ENCODE assay signal across 8 cellular contexts in the genomic region with DNA sequence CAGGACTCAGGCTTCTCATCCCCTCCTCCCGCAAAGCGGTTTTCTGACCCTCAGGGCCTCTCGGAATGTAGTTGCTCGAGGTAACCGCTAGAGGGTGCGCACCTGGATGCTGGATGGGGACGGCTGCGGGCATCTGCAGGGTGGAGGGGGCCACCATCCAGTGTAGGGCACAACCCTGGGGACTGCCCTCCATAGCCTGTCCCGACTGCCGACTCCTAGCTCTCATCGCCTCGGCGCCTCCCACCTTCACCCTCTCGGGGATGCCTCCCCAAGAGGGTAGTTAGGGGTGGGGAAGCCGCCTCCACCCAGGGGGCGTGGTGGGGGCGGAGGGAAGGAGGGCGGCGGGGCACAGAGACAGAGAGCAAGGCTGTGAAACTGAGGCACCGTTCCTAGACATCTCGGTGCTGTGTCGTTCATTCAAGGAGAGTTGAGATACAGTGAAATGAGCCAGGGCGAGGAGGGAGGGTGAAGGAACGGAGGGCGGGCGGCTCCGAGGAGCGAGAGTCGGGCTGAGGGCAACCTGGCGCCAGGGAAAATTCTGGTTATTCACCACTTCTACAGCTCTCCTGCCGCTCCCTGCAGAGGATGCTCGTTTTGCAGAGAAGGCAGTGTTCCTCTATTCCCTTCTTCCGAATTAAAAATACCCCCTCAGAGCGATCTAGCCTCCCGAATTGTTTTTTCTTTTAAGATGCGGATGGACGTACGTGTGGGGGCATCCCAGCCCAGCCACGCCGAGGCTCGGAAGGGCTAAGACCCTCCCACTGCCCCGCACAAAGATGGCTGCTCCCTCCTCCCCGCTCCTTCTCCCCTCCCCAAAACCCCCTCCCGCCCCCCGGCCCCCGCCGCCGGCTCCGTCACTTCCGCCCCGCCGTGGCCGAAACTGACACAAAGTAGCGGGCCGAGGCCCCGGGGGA. TPM values are rescaled to one million over a fixed set of nuclear protein-coding genes. Genes with fewer than 3 reads are reported as not detected.
DNase-seq lines count a peak whose midpoint lies in the region; ATAC-seq and TF ChIP-seq lines count a peak whose summit lies in the region.

A gene with protein sequence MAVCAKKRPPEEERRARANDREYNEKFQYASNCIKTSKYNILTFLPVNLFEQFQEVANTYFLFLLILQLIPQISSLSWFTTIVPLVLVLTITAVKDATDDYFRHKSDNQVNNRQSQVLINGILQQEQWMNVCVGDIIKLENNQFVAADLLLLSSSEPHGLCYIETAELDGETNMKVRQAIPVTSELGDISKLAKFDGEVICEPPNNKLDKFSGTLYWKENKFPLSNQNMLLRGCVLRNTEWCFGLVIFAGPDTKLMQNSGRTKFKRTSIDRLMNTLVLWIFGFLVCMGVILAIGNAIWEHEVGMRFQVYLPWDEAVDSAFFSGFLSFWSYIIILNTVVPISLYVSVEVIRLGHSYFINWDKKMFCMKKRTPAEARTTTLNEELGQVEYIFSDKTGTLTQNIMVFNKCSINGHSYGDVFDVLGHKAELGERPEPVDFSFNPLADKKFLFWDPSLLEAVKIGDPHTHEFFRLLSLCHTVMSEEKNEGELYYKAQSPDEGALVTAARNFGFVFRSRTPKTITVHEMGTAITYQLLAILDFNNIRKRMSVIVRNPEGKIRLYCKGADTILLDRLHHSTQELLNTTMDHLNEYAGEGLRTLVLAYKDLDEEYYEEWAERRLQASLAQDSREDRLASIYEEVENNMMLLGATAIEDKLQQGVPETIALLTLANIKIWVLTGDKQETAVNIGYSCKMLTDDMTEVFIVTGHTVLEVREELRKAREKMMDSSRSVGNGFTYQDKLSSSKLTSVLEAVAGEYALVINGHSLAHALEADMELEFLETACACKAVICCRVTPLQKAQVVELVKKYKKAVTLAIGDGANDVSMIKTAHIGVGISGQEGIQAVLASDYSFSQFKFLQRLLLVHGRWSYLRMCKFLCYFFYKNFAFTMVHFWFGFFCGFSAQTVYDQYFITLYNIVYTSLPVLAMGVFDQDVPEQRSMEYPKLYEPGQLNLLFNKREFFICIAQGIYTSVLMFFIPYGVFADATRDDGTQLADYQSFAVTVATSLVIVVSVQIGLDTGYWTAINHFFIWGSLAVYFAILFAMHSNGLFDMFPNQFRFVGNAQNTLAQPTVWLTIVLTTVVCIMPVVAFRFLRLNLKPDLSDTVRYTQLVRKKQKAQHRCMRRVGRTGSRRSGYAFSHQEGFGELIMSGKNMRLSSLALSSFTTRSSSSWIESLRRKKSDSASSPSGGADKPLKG (plus strand): TSS at position 857 of the 914 bp plus-strand sequence. CDS start 2,617 bp downstream, outside the sequence.

- peak within 1 kb of the TSS; percentile 98 for H3K4me2 ChIP-seq in MM.1S (ENCODE audit: low read depth, low read length)
- peak within 1 kb of the TSS; percentile 94 for H3K4me2 ChIP-seq in SK-N-SH

- peak; percentile 51 for TF ChIP-seq RAD21 in SK-N-SH (IDR thresholded peaks at IDR 0.05; ENCODE audit: low read length)

- H4K20me1 ChIP-seq in MM.1S (ENCODE audit: insufficient read depth, low read length) (no peaks in the 10 kb centered on the region), SK-N-SH (ENCODE audit: insufficient read depth) (peaks cover 12% of the 10 kb centered on the region)

- POLR2A ChIA-PET in SK-N-SH (lab: Yijun Ruan, JAX) = no interaction called here

- H2AFZ ChIP-seq in MM.1S (ENCODE audit: low read length) (peak within 1 kb of the TSS; percentile 80), SK-N-SH (ENCODE audit: low read depth) (peak within 1 kb of the TSS; percentile 89)

- peak within 1 kb of the TSS; percentile 94 for H3K27ac Mint-ChIP-seq in activated naive CD4-positive, alpha-beta T cell treated with anti-CD3 and anti-CD28 coated beads for 36 hours

- H3K27ac ChIP-seq in MM.1S (ENCODE audit: low read length) = peak within 1 kb of the TSS; percentile 95
- H3K27ac ChIP-seq in SK-N-SH (ENCODE audit: low read depth in 2 of 2, low read length in 1 of 2) = peak within 1 kb of the TSS; percentile 88 to 92

- H3K9me3 ChIP-seq in MM.1S (replicated peaks; ENCODE audit: insufficient read depth, low read length) = no peaks in the 10 kb centered on the region
- no peaks in the 10 kb centered on the region for H3K9me3 ChIP-seq in SK-N-SH

- TF ChIP-seq CTCF in AG09319 (IDR thresholded peaks at IDR 0.05; ENCODE audit: low read depth, low read length) (peak; percentile 91), MM.1S (IDR thresholded peaks at IDR 0.05; ENCODE audit: low read length) (peak; percentile 100), SK-N-SH (IDR thresholded peaks at IDR 0.05) (peak; percentile 96)

- H3K4me1 Mint-ChIP-seq in activated naive CD4-positive, alpha-beta T cell treated with anti-CD3 and anti-CD28 coated beads for 36 hours (ENCODE audit: low read depth) = peaks cover 37% of the 10 kb centered on the region

- H3K36me3 ChIP-seq in MM.1S (replicated peaks; ENCODE audit: insufficient read depth, low read length) (no peaks in the 10 kb centered on the region), SK-N-SH (replicated peaks in 1 of 2; ENCODE audit: control insufficient read depth in 1 of 2, insufficient read depth in 2 of 2, low read length in 1 of 2) (peaks cover 0 to 4% of the 10 kb centered on the region in 2 experiments)

- H3F3A ChIP-seq in MM.1S (ENCODE audit: insufficient read depth, low read length) = peaks cover 36% of the 10 kb centered on the region
- H3F3A ChIP-seq in SK-N-SH (replicated peaks; ENCODE audit: insufficient read depth) = peaks cover 11% of the 10 kb centered on the region

- CTCF ChIA-PET in SK-N-SH (lab: Yijun Ruan, JAX) = interaction anchor here (0.6 to 6.3 kb wide), 22 partner anchors 9 to 825 kb away, joined by 3 to 99 read pairs (median 8); a partner anchor contains a TSS
- CTCF ChIA-PET in activated naive CD4-positive, alpha-beta T cell treated with anti-CD3 and anti-CD28 coated beads for 36 hours (lab: Charles Lee) = interaction anchor here (0.6 to 14.4 kb wide), 15 partner anchors 11 to 671 kb away, joined by 3 to 234 read pairs (median 3); no protein-coding TSS in a partner anchor

- H3K9me3 Mint-ChIP-seq in activated naive CD4-positive, alpha-beta T cell treated with anti-CD3 and anti-CD28 coated beads for 36 hours = no peaks in the 10 kb centered on the region

- intact Hi-C loops in activated naive CD4-positive, alpha-beta T cell treated with anti-CD3 and anti-CD28 coated beads for 36 hours (cut with micrococcal nuclease) = loop anchor here (1.0 to 10.0 kb wide), 7 partner anchors 20 to 680 kb away; a partner anchor contains a TSS

- H3K4me1 ChIP-seq in MM.1S (ENCODE audit: low read length) (peaks cover 24% of the 10 kb centered on the region), SK-N-SH (ENCODE audit: control insufficient read depth in 1 of 2, insufficient read depth in 2 of 2, low read depth in 1 of 2, low read length in 1 of 2) (peaks cover 21 to 43% of the 10 kb centered on the region in 2 experiments; a peak in 3 of 4 replicates)

- no peak for DNase-seq in AG09319 (ENCODE audit: extremely low read depth, low read depth)
- DNase-seq in MM.1S = peak; percentile 93
- peak; percentile 92 for DNase-seq in SK-N-SH
- DNase-seq in activated naive CD4-positive, alpha-beta T cell treated with anti-CD3 and anti-CD28 coated beads for 36 hours = peak; percentile 90
- DNase-seq in germinal center (ENCODE audit: low spot score) = peak; percentile 88
- DNase-seq in nucleus accumbens (lab: John Stamatoyannopoulos, UW) = peak in 53 of 56 donors; percentile 24 to 84 (median 61)
- peak; percentile 85 for DNase-seq in superior temporal gyrus (ENCODE audit: extremely low spot score)

- under 1% methylated on average over 45 of the region's 56 CpGs for WGBS in SK-N-SH (ENCODE audit: low lambda C conversion rate)

- H3K36me3 Mint-ChIP-seq in activated naive CD4-positive, alpha-beta T cell treated with anti-CD3 and anti-CD28 coated beads for 36 hours (ENCODE audit: low read depth) = peaks cover 3% of the 10 kb centered on the region

- H3K27me3 ChIP-seq in MM.1S (replicated peaks; ENCODE audit: insufficient read depth, low read length) (no peaks in the 10 kb centered on the region), SK-N-SH (ENCODE audit: insufficient read depth) (no peaks in the 10 kb centered on the region; the same call in 1 of the 2 replicates)

- peak within 1 kb of the TSS; percentile 98 for H3K4me3 Mint-ChIP-seq in activated naive CD4-positive, alpha-beta T cell treated with anti-CD3 and anti-CD28 coated beads for 36 hours

- no peaks in the 10 kb centered on the region for H3K27me3 Mint-ChIP-seq in activated naive CD4-positive, alpha-beta T cell treated with anti-CD3 and anti-CD28 coated beads for 36 hours (ENCODE audit: low read depth)

- H3K9me2 ChIP-seq in MM.1S (replicated peaks; ENCODE audit: insufficient read depth, low read length) (no peaks in the 10 kb centered on the region), SK-N-SH (no peaks in the 10 kb centered on the region)

- peaks cover 38% of the 10 kb centered on the region for H3K79me2 ChIP-seq in MM.1S (ENCODE audit: low read length)
- peaks cover 38% of the 10 kb centered on the region for H3K79me2 ChIP-seq in SK-N-SH (ENCODE audit: insufficient read depth)

- peak; percentile 52 for ATAC-seq in GM19397 (IDR thresholded peaks at IDR 0.05; ENCODE audit: unreplicated experiment)

- H3K9ac ChIP-seq in MM.1S (ENCODE audit: low read length) = peak within 1 kb of the TSS; percentile 97
- H3K9ac ChIP-seq in SK-N-SH = peak within 1 kb of the TSS; percentile 91

- no peak for TF ChIP-seq EP300 in SK-N-SH (IDR thresholded peaks at IDR 0.05; ENCODE audit: borderline replicate concordance in 1 of 2, low read depth in 1 of 2, low read length in 1 of 2)

- H3K4me3 ChIP-seq in MM.1S (ENCODE audit: low read length) (peak within 1 kb of the TSS; percentile 84), SK-N-SH (ENCODE audit: low read depth in 2 of 2, low read length in 1 of 2) (peak within 1 kb of the TSS; percentile 78 to 84)

TF ChIP-seq in SK-N-SH, 30 proteins besides CTCF, POLR2A, EP300 and RAD21 (continues in another document):
- TF ChIP-seq TCF12 (IDR thresholded peaks at IDR 0.05) (no peak), GATA2 (CRISPR knock-in tag; IDR thresholded peaks at IDR 0.05) (no peak), MXI1 (IDR thresholded peaks at IDR 0.05; ENCODE audit: low read depth, low read length) (peak; percentile 35; the same call in 1 of the 2 replicates), GABPA (IDR thresholded peaks at IDR 0.05; ENCODE audit: low read depth) (peak; percentile 56; the same call in 1 of the 2 replicates), TEAD4 (IDR thresholded peaks at IDR 0.05; ENCODE audit: borderline replicate concordance, insufficient read depth) (no peak)
- TF ChIP-seq, protein P1, sequence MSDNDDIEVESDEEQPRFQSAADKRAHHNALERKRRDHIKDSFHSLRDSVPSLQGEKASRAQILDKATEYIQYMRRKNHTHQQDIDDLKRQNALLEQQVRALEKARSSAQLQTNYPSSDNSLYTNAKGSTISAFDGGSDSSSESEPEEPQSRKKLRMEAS (IDR thresholded peaks at IDR 0.05; ENCODE audit: low read depth) = peak; percentile 28; the same call in 1 of the 2 replicates

RNA-seq across cellular contexts. Expression of the gene that starts here (rescaled TPM):
- polyA plus RNA-seq in SK-N-SH (2012; rRNA removed) = 42.7 and 50.7 TPM in 2 replicates
- polyA plus RNA-seq in SK-N-SH (2012; cell fraction: cytosol; rRNA removed) = 29.9 and 42.8 TPM in 2 replicates
- 71.3 and 72.5 TPM in 2 replicates for polyA plus RNA-seq in SK-N-SH (2012; cell fraction: nucleus; rRNA removed)
- 10 to 100 TPM; 28.2 to 28.7 TPM for total RNA-seq in activated naive CD4-positive, alpha-beta T cell treated with anti-CD3 and anti-CD28 coated beads for 36 hours
